19 cellular contexts compared by ENCODE assay signal in the genomic region with DNA sequence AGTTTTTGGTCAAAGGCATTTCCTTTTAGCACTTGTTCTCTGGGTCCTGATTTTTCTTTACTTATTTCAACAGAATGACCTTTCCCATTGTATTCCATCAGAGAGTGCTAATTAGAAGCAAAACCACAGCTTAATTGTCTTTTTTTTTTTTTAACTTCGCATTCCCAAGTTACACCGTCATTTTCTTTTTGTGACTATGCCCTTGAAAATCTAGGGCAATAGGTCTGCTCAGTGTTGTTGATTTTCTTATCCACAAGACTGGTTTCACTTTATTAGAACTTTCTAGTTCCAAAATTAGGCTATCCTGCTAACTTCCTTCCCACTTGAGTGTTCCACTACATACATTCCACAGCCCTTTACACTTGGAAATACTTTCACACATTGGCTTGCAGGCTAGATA. TPM values are rescaled to one million over a fixed set of nuclear protein-coding genes. Genes with fewer than 3 reads are reported as not detected.
DNase-seq lines count a peak whose midpoint lies in the region; ATAC-seq and TF ChIP-seq lines count a peak whose summit lies in the region.
"Had no signal": no experiment of that assay in that cellular context is flagged by ENCODE, and none has a peak within 500 bp of the region (broad histone marks: within the 10 kb centered on the region; RNA-seq: fewer than 3 reads in every experiment).

No MANE protein-coding gene starts in this region.

- 24 to 28% methylated on average over 2 of the region's 2 CpGs for WGBS in GM23248 (ENCODE audit: low coverage in 1 of 2, low lambda C conversion rate in 2 of 2, missing lambda C conversion rate in 2 of 2), 2 experiments
- WGBS in hepatocyte (ENCODE audit: low lambda C conversion rate, missing lambda C conversion rate), result 61% methylated on average over 2 of the region's 2 CpGs

- no peak overlapping the region for H2AFZ ChIP-seq in GM23248
- H2AFZ ChIP-seq in hepatocyte, result no peak overlapping the region

- DNase-seq in GM23248, result peak; percentile 36
- no peak for DNase-seq in ascending aorta (ENCODE audit: low spot score in 2 of 2)
- no peak for DNase-seq in hepatocyte (ENCODE audit: low spot score)
- no peak for DNase-seq in stimulated activated effector memory CD8-positive, alpha-beta T cell treated with anti-CD3 and anti-CD28 coated beads, Interleukin-12 subunit alpha, Interleukin-12 subunit beta, amount 100 ng/mL, for 72 hours (ENCODE audit: low spot score in 2 of 2)
- DNase-seq in MG63, result no peak
- no peak for DNase-seq in DMS53 treated with DMSO at 0.1 percent for 48 hours (lab: John Stamatoyannopoulos, UW; ENCODE audit: unreplicated experiment)
- no peak for DNase-seq in medulla oblongata (ENCODE audit: extremely low spot score)
- DNase-seq: activated CD4-positive, CD25-positive, alpha-beta regulatory T cell treated with anti-CD3 and anti-CD28 coated beads, Interleukin-2, amount 50 U/mL, for 72 hours; activated naive CD4-positive, alpha-beta T cell; BE2C; dorsolateral prefrontal cortex; islet precursor cell; midbrain; NCI-H1092; NCI-H2081 treated with DMSO at 0.1 percent for 48 hours; NCI-H526 treated with DMSO at 0.1 percent for 48 hours; right lobe of liver had no signal

- no peak for TF ChIP-seq CTCF in ascending aorta (IDR thresholded peaks at IDR 0.05)
- TF ChIP-seq CTCF in hepatocyte (IDR thresholded peaks at IDR 0.05; ENCODE audit: poor library complexity), result no peak

- peak overlapping the region; percentile 39 for H3K27ac ChIP-seq in GM23248
- peak overlapping the region; percentile 92 to 93 for H3K27ac ChIP-seq in ascending aorta
- peak overlapping the region; percentile 70 for H3K27ac ChIP-seq in hepatocyte
- H3K27ac ChIP-seq: HL-60, neutrophil, right lobe of liver had no signal

- intact Hi-C loops in ascending aorta (cut with DNase I), result loop anchor here (2.0 kb wide), 1 partner anchor 16 kb away; no protein-coding TSS in a partner anchor

- H3K79me2 ChIP-seq in GM23248 (ENCODE audit: insufficient read depth), result no peaks in the 10 kb centered on the region
- no peaks in the 10 kb centered on the region for H3K79me2 ChIP-seq in hepatocyte

- H3K4me3 ChIP-seq in GM23248, result no peak overlapping the region
- peak overlapping the region; percentile 3 to 34 for H3K4me3 ChIP-seq in ascending aorta
- no peak overlapping the region for H3K4me3 ChIP-seq in hepatocyte
- no peak overlapping the region for H3K4me3 ChIP-seq in MG63
- H3K4me3 ChIP-seq: dorsolateral prefrontal cortex, right lobe of liver had no signal

- H3K9ac ChIP-seq in GM23248, result no peak overlapping the region

- peaks cover 42% of the 10 kb centered on the region for H3F3A ChIP-seq in GM23248 (ENCODE audit: insufficient read depth)

- H3K9me3 Mint-ChIP-seq in stimulated activated effector memory CD8-positive, alpha-beta T cell treated with anti-CD3 and anti-CD28 coated beads, Interleukin-12 subunit alpha, Interleukin-12 subunit beta, amount 100 ng/mL, for 72 hours, result no peaks in the 10 kb centered on the region

- H3K36me3 ChIP-seq in GM23248 (ENCODE audit: low read depth) (no peaks in the 10 kb centered on the region), ascending aorta (no peaks in the 10 kb centered on the region), hepatocyte (replicated peaks; ENCODE audit: insufficient read depth, low read depth) (no peaks in the 10 kb centered on the region), MG63 (peaks cover 3% of the 10 kb centered on the region; the same call in 1 of the 2 replicates)
- H3K36me3 ChIP-seq: neutrophil, right lobe of liver had no signal

- no peak overlapping the region for H3K4me3 Mint-ChIP-seq in stimulated activated effector memory CD8-positive, alpha-beta T cell treated with anti-CD3 and anti-CD28 coated beads, Interleukin-12 subunit alpha, Interleukin-12 subunit beta, amount 100 ng/mL, for 72 hours

- H3K4me1 ChIP-seq in GM23248 (ENCODE audit: insufficient read depth) (peaks cover 22% of the 10 kb centered on the region), ascending aorta (peaks cover 4 to 19% of the 10 kb centered on the region in 2 donors), hepatocyte (ENCODE audit: insufficient read depth) (no peaks in the 10 kb centered on the region)
- H3K4me1 ChIP-seq: BE2C had no signal

- ATAC-seq in stimulated activated effector memory CD8-positive, alpha-beta T cell treated with anti-CD3 and anti-CD28 coated beads, Interleukin-12 subunit alpha, Interleukin-12 subunit beta, amount 100 ng/mL, for 72 hours, result no peak

- peaks cover 20% of the 10 kb centered on the region for H3K4me1 Mint-ChIP-seq in stimulated activated effector memory CD8-positive, alpha-beta T cell treated with anti-CD3 and anti-CD28 coated beads, Interleukin-12 subunit alpha, Interleukin-12 subunit beta, amount 100 ng/mL, for 72 hours

- in situ Hi-C loops in GM23248 (cut with MboI), result no loop called here

- H3K9me3 ChIP-seq in GM23248 (ENCODE audit: low read depth) (no peaks in the 10 kb centered on the region), ascending aorta (no peaks in the 10 kb centered on the region), hepatocyte (ENCODE audit: low read depth) (no peaks in the 10 kb centered on the region), MG63 (no peaks in the 10 kb centered on the region)
- H3K9me3 ChIP-seq: BE2C, neutrophil, right lobe of liver had no signal

- H3K27ac Mint-ChIP-seq in stimulated activated effector memory CD8-positive, alpha-beta T cell treated with anti-CD3 and anti-CD28 coated beads, Interleukin-12 subunit alpha, Interleukin-12 subunit beta, amount 100 ng/mL, for 72 hours, result peak overlapping the region; percentile 69

- H3K27me3 ChIP-seq in GM23248 (replicated peaks; ENCODE audit: insufficient read depth), result no peaks in the 10 kb centered on the region
- no peaks in the 10 kb centered on the region for H3K27me3 ChIP-seq in ascending aorta
- H3K27me3 ChIP-seq in hepatocyte, result no peaks in the 10 kb centered on the region
- H3K27me3 ChIP-seq in MG63, result no peaks in the 10 kb centered on the region
- H3K27me3 ChIP-seq: BE2C, dorsolateral prefrontal cortex, neutrophil, right lobe of liver had no signal

- H3K4me2 ChIP-seq in GM23248 (ENCODE audit: unreplicated experiment) (peak overlapping the region; percentile 57), hepatocyte (peak overlapping the region; percentile 35)

- H4K20me1 ChIP-seq in GM23248 (ENCODE audit: insufficient read depth) (no peaks in the 10 kb centered on the region), hepatocyte (ENCODE audit: insufficient read depth, poor library complexity, severe bottlenecking) (no peaks in the 10 kb centered on the region)

- no peaks in the 10 kb centered on the region for H3K9me2 ChIP-seq in GM23248 (ENCODE audit: insufficient read depth)
- H3K9me2 ChIP-seq in hepatocyte (replicated peaks; ENCODE audit: insufficient read depth), result no peaks in the 10 kb centered on the region

- H3K36me3 Mint-ChIP-seq in stimulated activated effector memory CD8-positive, alpha-beta T cell treated with anti-CD3 and anti-CD28 coated beads, Interleukin-12 subunit alpha, Interleukin-12 subunit beta, amount 100 ng/mL, for 72 hours, result peaks cover 10% of the 10 kb centered on the region

RNA-seq across cellular contexts. Expression of a gene that starts 18.7 kb away (rescaled TPM):
- 25.4 and 31.8 TPM in 2 replicates for total RNA-seq in GM23248 (2014; rRNA removed; shearing (Covaris generic))
- polyA plus RNA-seq in GM23248 (2016; fragmentation: Nextera tagmentation; extraction: Ambion mirVana), result 19.8 and 20.9 TPM in 2 replicates
- total RNA-seq in ascending aorta, result 16.4 TPM
- total RNA-seq in hepatocyte, result 19.5 and 30.2 TPM in 2 replicates
- 20.5 and 22.0 TPM in 2 replicates for polyA plus RNA-seq in hepatocyte
- total RNA-seq in MG63 (2014; rRNA removed; shearing (Covaris generic); ENCODE audit: low replicate concordance), result 9.0 and 9.9 TPM in 2 replicates

RNA-seq across cellular contexts. Expression of a gene that starts 56.5 kb away (rescaled TPM):
- 397 and 400 TPM in 2 replicates for total RNA-seq in GM23248 (2014; rRNA removed; shearing (Covaris generic))
- polyA plus RNA-seq in GM23248 (2016; fragmentation: Nextera tagmentation; extraction: Ambion mirVana), result 694 and 728 TPM in 2 replicates
- total RNA-seq in ascending aorta, result 172 TPM
- 302 and 327 TPM in 2 replicates for total RNA-seq in hepatocyte
- 361 and 368 TPM in 2 replicates for polyA plus RNA-seq in hepatocyte
- 598 and 683 TPM in 2 replicates for total RNA-seq in MG63 (2014; rRNA removed; shearing (Covaris generic); ENCODE audit: low replicate concordance)

Comparison
In these comparisons a context has a peak if more than half of its experiments do, and no peak if none do; other contexts are left out.
1. H3K27ac ChIP-seq: peak in every context shown above with its lines; median percentile 92 in ascending aorta; 70 in hepatocyte; 39 in GM23248.
2. H3K4me3 ChIP-seq: peak in ascending aorta (2 of 2); none in GM23248 (single experiment), hepatocyte (single experiment) and MG63 (single experiment).